Comparison of ENCODE assay signal across 8 cellular contexts in the genomic region with DNA sequence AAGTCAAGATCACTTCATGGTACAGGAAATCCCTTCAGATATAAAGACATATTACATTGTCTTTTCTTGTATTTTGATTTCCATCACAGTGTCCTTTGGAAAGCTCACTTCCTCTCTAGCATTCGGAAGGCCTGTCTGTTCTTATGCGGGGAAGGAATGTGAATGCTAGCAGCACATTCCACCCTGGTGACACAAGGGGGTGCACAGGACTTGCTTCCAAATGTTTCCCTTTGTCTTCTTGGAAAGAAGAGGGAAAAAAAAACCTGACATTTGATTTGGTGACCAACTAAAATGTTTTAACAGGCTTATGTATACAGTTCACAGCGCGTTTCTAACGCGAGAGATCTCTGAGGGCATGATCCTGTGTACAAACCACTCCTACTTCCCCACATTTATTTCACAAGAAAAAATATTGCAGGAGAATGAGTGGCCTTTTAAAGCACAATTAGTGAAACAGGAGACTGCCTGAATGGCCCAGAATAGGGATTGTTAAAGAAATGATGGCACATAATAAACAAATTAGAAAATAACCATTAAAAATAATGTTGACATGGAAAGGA.
DNase-seq lines count a peak whose midpoint lies in the region; ATAC-seq and TF ChIP-seq lines count a peak whose summit lies in the region.

No MANE protein-coding gene starts in this region.

- DNase-seq in HFFc6 = peak; percentile 3
- peak; percentile 9 to 17 for DNase-seq in SHP77 (lab: John Stamatoyannopoulos, UW)
- DNase-seq in cardiac muscle cell (ENCODE audit: low read depth in 1 of 2, low spot score in 1 of 2) = peak; percentile 60 to 83
- peak; percentile 56 for DNase-seq in retina
- DNase-seq in activated gamma-delta T cell (lab: John Stamatoyannopoulos, UW) = no peak
- DNase-seq in left colon = no peak

- no peak overlapping the region for H3K4me3 ChIP-seq in cardiac muscle cell

- H3K27ac ChIP-seq in cardiac muscle cell = peak overlapping the region; percentile 68

- intact Hi-C loops in left colon (cut with DNase I, micrococcal nuclease) = no loop called here

- H3K4me1 Mint-ChIP-seq in HFFc6 (ENCODE audit: low read depth) = no peaks in the 10 kb centered on the region

- no peak overlapping the region for H3K4me3 Mint-ChIP-seq in HFFc6

- ATAC-seq in GM19467 (IDR thresholded peaks at IDR 0.05; ENCODE audit: unreplicated experiment) = no peak
- ATAC-seq in GM21526 (IDR thresholded peaks at IDR 0.05; ENCODE audit: low FRiP score, unreplicated experiment) = no peak
- ATAC-seq in left colon = no peak

- no peaks in the 10 kb centered on the region for H3K27me3 Mint-ChIP-seq in HFFc6 (ENCODE audit: insufficient read depth)

- no peaks in the 10 kb centered on the region for H3K36me3 Mint-ChIP-seq in HFFc6 (ENCODE audit: low read depth)

- TF ChIP-seq CTCF in HFFc6 (IDR thresholded peaks at IDR 0.05) = peak; percentile 53
- TF ChIP-seq CTCF in cardiac muscle cell (IDR thresholded peaks at IDR 0.05; ENCODE audit: low read depth, low read length) = peak; percentile 48

- H3K4me1 ChIP-seq in cardiac muscle cell (ENCODE audit: low read depth) = no peaks in the 10 kb centered on the region

- H3K9me3 Mint-ChIP-seq in HFFc6 = no peaks in the 10 kb centered on the region

- no peaks in the 10 kb centered on the region for H3K36me3 ChIP-seq in cardiac muscle cell

- no peaks in the 10 kb centered on the region for H3K9me3 ChIP-seq in cardiac muscle cell (ENCODE audit: low read depth)

- H3K27me3 ChIP-seq in cardiac muscle cell = no peaks in the 10 kb centered on the region

- H3K27ac Mint-ChIP-seq in HFFc6 = no peak overlapping the region

Comparison
In these comparisons a context has a peak if more than half of its experiments do, and no peak if none do; other contexts are left out.
1. DNase-seq: peak in HFFc6 (single experiment), SHP77 (2 of 2), cardiac muscle cell (2 of 2) and retina (single experiment); none in activated gamma-delta T cell (single experiment) and left colon (0 of 2).